ENCODE assay signal across 1 cellular context in the genomic region with DNA sequence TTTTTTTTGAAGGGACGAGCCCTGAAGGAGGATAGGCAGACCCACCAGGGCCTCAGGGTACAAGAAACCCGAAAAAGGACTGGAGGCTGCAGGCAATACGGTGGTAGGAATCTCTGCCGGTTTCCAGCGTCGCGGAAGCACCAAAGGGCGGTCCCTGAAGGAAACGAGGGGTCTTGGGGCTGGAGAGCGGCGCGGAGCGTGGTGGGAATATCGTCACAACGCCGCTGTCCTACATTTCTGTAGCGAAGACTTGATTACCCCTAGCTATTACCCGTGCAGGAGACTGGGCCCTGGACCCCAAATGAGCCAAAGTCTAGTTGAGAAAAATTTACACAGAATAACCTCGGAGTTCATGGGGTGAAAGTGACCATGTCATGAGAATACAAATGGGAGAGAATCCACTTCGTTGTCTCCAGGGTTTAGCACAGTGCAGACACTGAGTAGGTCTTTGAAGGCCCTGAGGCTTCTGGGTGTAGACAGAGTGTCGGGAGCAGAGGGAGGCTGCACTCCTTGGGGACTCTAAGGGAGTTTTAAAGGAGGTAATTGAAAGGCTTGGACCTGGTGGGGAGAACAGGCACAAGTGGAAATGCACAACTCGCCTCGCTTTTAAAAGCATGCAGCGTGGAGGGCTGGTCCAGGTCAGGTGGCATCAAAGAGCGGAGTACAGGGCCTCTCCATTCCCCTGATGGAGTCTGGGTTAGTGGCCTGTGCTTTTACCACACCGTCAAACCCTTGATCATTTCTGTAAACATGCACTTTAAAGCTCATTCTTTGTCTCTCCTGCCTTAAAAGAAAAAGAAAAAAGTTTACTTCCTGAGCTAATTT.
TF ChIP-seq lines count a peak whose summit lies in the region.

No MANE protein-coding gene starts in this region.

TF ChIP-seq in IMR-90, 13 proteins besides CTCF, POLR2A, EP300 and RAD21 (continued from another document):
- TF ChIP-seq, protein P1, sequence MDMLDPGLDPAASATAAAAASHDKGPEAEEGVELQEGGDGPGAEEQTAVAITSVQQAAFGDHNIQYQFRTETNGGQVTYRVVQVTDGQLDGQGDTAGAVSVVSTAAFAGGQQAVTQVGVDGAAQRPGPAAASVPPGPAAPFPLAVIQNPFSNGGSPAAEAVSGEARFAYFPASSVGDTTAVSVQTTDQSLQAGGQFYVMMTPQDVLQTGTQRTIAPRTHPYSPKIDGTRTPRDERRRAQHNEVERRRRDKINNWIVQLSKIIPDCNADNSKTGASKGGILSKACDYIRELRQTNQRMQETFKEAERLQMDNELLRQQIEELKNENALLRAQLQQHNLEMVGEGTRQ (IDR thresholded peaks at IDR 0.05; ENCODE audit: low read depth, low read length) = no peak
- no peak for TF ChIP-seq CEBPB (IDR thresholded peaks at IDR 0.05; ENCODE audit: low read depth, low read length)
